ENCODE assay signal across 18 cellular contexts in genomic region chr5:180643191-180643851, GRCh38. TPM values are rescaled to one million over a fixed set of nuclear protein-coding genes. Genes with fewer than 3 reads are reported as not detected.
A peak's percentile ranks its signal among the peaks of the same experiment; 100 is the strongest.
DNase-seq lines count a peak whose midpoint lies in the region; ATAC-seq and TF ChIP-seq lines count a peak whose summit lies in the region.
"Had no signal": no experiment of that assay in that cellular context is flagged by ENCODE, and none has a peak within 500 bp of the region (broad histone marks: within the 10 kb centered on the region; RNA-seq: fewer than 3 reads in every experiment).

No MANE protein-coding gene starts in this region.

- H4K20me1 ChIP-seq in hepatocyte (ENCODE audit: insufficient read depth, poor library complexity, severe bottlenecking), result no peaks in the 10 kb centered on the region

- H3K27me3 ChIP-seq in H7 (ENCODE audit: control insufficient read depth, insufficient read depth, low read length) (peaks cover 11% of the 10 kb centered on the region), hepatocyte (peaks cover 28% of the 10 kb centered on the region), neuronal stem cell (ENCODE audit: control insufficient read depth in 3 of 3, insufficient read depth in 3 of 3, low read depth in 1 of 3, low read length in 3 of 3) (peaks cover 2 to 71% (median 12%) of the 10 kb centered on the region in 3 experiments)

- no peak overlapping the region for H4K91ac ChIP-seq in neuronal stem cell (ENCODE audit: low read depth, low read length, poor library complexity)

- H3K4me1 ChIP-seq in hepatocyte (ENCODE audit: insufficient read depth), result no peaks in the 10 kb centered on the region
- peaks cover 0 to 1% of the 10 kb centered on the region in 2 donors for H3K4me1 ChIP-seq in neuronal stem cell (ENCODE audit: control insufficient read depth in 2 of 2, insufficient read depth in 1 of 2, low read depth in 1 of 2, low read length in 2 of 2)
- H3K4me1 ChIP-seq: Caco-2 had no signal

- H3K14ac ChIP-seq in neuronal stem cell (ENCODE audit: low read length), result peak overlapping the region; percentile 17

- no peaks in the 10 kb centered on the region for H3K9me2 ChIP-seq in hepatocyte (replicated peaks; ENCODE audit: insufficient read depth)

- peaks cover 3% of the 10 kb centered on the region for H3K79me1 ChIP-seq in neuronal stem cell (ENCODE audit: low read depth, low read length)

- peak; percentile 1 for DNase-seq in activated T-cell treated with anti-CD3 and anti-CD28 coated beads, Interleukin-2, amount 50 U/mL, for 24 hours
- no peak for DNase-seq in activated T-cell treated with anti-CD3 and anti-CD28 coated beads, Interleukin-2, amount 50 U/mL, for 4 hours
- peak; percentile 64 for DNase-seq in H7
- peak; percentile 2 for DNase-seq in hepatocyte (ENCODE audit: low spot score)
- no peak for DNase-seq in neuronal stem cell (ENCODE audit: low spot score)
- DNase-seq in CD1c-positive myeloid dendritic cell (ENCODE audit: extremely low spot score), result no peak
- no peak for DNase-seq in NCI-H748 (lab: John Stamatoyannopoulos, UW; ENCODE audit: unreplicated experiment)
- DNase-seq: NCI-H2227 treated with DMSO at 0.1 percent for 48 hours; NCI-H526; NK-92 treated with Interleukin-12 subunit alpha and Interleukin-12 subunit beta, amount 100 ng/mL, for 24 hours; OCI-M1 had no signal

- H3K9me3 ChIP-seq in hepatocyte (ENCODE audit: low read depth), result no peaks in the 10 kb centered on the region
- no peaks in the 10 kb centered on the region for H3K9me3 ChIP-seq in neuronal stem cell (replicated peaks in 1 of 2; ENCODE audit: control insufficient read depth in 2 of 2, insufficient read depth in 1 of 2, low read depth in 1 of 2, low read length in 2 of 2)
- H3K9me3 ChIP-seq: Caco-2 had no signal

- no peak overlapping the region for H3K27ac ChIP-seq in hepatocyte
- no peak overlapping the region for H3K27ac ChIP-seq in neuronal stem cell (replicated peaks; ENCODE audit: low read length)
- H3K27ac ChIP-seq: HL-60, RWPE1 had no signal

- H3K4me2 ChIP-seq in hepatocyte (no peak overlapping the region), neuronal stem cell (ENCODE audit: insufficient read depth, low read length, poor library complexity, severe bottlenecking) (no peak overlapping the region)

- no peak overlapping the region for H3K4me3 Mint-ChIP-seq in activated T-cell treated with anti-CD3 and anti-CD28 coated beads, Interleukin-2, amount 50 U/mL, for 24 hours
- H3K4me3 Mint-ChIP-seq in activated T-cell treated with anti-CD3 and anti-CD28 coated beads, Interleukin-2, amount 50 U/mL, for 4 hours, result no peak overlapping the region

- TF ChIP-seq CTCF in hepatocyte (IDR thresholded peaks at IDR 0.05; ENCODE audit: poor library complexity), result no peak

- H2BK5ac ChIP-seq in neuronal stem cell (ENCODE audit: low read length), result no peak overlapping the region

- H3K9me3 Mint-ChIP-seq in activated T-cell treated with anti-CD3 and anti-CD28 coated beads, Interleukin-2, amount 50 U/mL, for 24 hours, result no peaks in the 10 kb centered on the region
- no peaks in the 10 kb centered on the region for H3K9me3 Mint-ChIP-seq in activated T-cell treated with anti-CD3 and anti-CD28 coated beads, Interleukin-2, amount 50 U/mL, for 4 hours

- H3K36me3 Mint-ChIP-seq in activated T-cell treated with anti-CD3 and anti-CD28 coated beads, Interleukin-2, amount 50 U/mL, for 24 hours (ENCODE audit: low read depth), result no peaks in the 10 kb centered on the region
- H3K36me3 Mint-ChIP-seq in activated T-cell treated with anti-CD3 and anti-CD28 coated beads, Interleukin-2, amount 50 U/mL, for 4 hours (ENCODE audit: insufficient read depth), result no peaks in the 10 kb centered on the region
- H3K36me3 Mint-ChIP-seq: CD14-positive monocyte had no signal

- H3K23ac ChIP-seq in neuronal stem cell (ENCODE audit: low read depth, low read length, poor library complexity), result peak overlapping the region; percentile 47

- peaks cover under 1% of the 10 kb centered on the region for H3K4me1 Mint-ChIP-seq in activated T-cell treated with anti-CD3 and anti-CD28 coated beads, Interleukin-2, amount 50 U/mL, for 24 hours (ENCODE audit: low read depth)
- peaks cover under 1% of the 10 kb centered on the region for H3K4me1 Mint-ChIP-seq in activated T-cell treated with anti-CD3 and anti-CD28 coated beads, Interleukin-2, amount 50 U/mL, for 4 hours (ENCODE audit: low read depth)
- H3K4me1 Mint-ChIP-seq: CD14-positive monocyte had no signal

- 71% methylated on average over 17 of the region's 17 CpGs for WGBS in hepatocyte (ENCODE audit: low lambda C conversion rate, missing lambda C conversion rate)
- WGBS in neuronal stem cell (ENCODE audit: extremely low coverage in 2 of 2, insufficient read length in 2 of 2, insufficient replicate concordance in 1 of 2), 2 donors, result no CpG with 5 or more reads among the region's 17 CpGs

- H3K4ac ChIP-seq in neuronal stem cell (ENCODE audit: low read length), result peak overlapping the region; percentile 27

- H3K27me3 Mint-ChIP-seq in activated T-cell treated with anti-CD3 and anti-CD28 coated beads, Interleukin-2, amount 50 U/mL, for 24 hours, result peaks cover 18% of the 10 kb centered on the region
- peaks cover 17% of the 10 kb centered on the region for H3K27me3 Mint-ChIP-seq in activated T-cell treated with anti-CD3 and anti-CD28 coated beads, Interleukin-2, amount 50 U/mL, for 4 hours (ENCODE audit: low read depth)

- peak overlapping the region; percentile 64 for H3K18ac ChIP-seq in neuronal stem cell (ENCODE audit: low read length)

- H2AFZ ChIP-seq in hepatocyte (no peak overlapping the region), neuronal stem cell (ENCODE audit: low read length) (no peak overlapping the region)

- H3K4me3 ChIP-seq in H7 (ENCODE audit: insufficient read depth, low read depth, low read length) (no peak overlapping the region), hepatocyte (no peak overlapping the region), neuronal stem cell (ENCODE audit: low read length in 2 of 2) (no peak overlapping the region)
- H3K4me3 ChIP-seq: K562 had no signal

- no peaks in the 10 kb centered on the region for H3K36me3 ChIP-seq in H7 (replicated peaks; ENCODE audit: control insufficient read depth, insufficient read depth, low read length)
- H3K36me3 ChIP-seq in hepatocyte (replicated peaks; ENCODE audit: insufficient read depth, low read depth), result no peaks in the 10 kb centered on the region
- no peaks in the 10 kb centered on the region for H3K36me3 ChIP-seq in neuronal stem cell (replicated peaks in 1 of 2; ENCODE audit: control insufficient read depth in 2 of 2, insufficient read depth in 2 of 2, low read length in 2 of 2)

- peak overlapping the region; percentile 17 for H4K8ac ChIP-seq in neuronal stem cell (ENCODE audit: low read depth, low read length)

- no peak for ATAC-seq in activated T-cell treated with anti-CD3 and anti-CD28 coated beads, Interleukin-2, amount 50 U/mL, for 4 hours
- ATAC-seq in GM19463 (IDR thresholded peaks at IDR 0.05; ENCODE audit: unreplicated experiment), result no peak
- ATAC-seq: HCT116, K562 had no signal

- no peak overlapping the region for H2BK120ac ChIP-seq in neuronal stem cell (ENCODE audit: low read depth, low read length)

- no peak overlapping the region for H3K27ac Mint-ChIP-seq in activated T-cell treated with anti-CD3 and anti-CD28 coated beads, Interleukin-2, amount 50 U/mL, for 24 hours
- H3K27ac Mint-ChIP-seq: CD14-positive monocyte had no signal

- H2BK15ac ChIP-seq in neuronal stem cell (ENCODE audit: low read length), result no peak overlapping the region

- H3K9ac ChIP-seq in neuronal stem cell (ENCODE audit: low read depth, low read length, poor library complexity), result no peak overlapping the region

- H2AK5ac ChIP-seq in neuronal stem cell (ENCODE audit: low read depth, low read length), result peak overlapping the region; percentile 19

- H2BK12ac ChIP-seq in neuronal stem cell (ENCODE audit: low read length), result no peak overlapping the region

- no peaks in the 10 kb centered on the region for H3K79me2 ChIP-seq in hepatocyte

RNA-seq across cellular contexts. Expression of gene FLT4, which starts 6.1 kb away (rescaled TPM):
- total RNA-seq in activated T-cell treated with anti-CD3 and anti-CD28 coated beads, Interleukin-2, amount 50 U/mL, for 4 hours, result 1 to 10 TPM; 1.2 to 1.8 (median 1.6) TPM
- total RNA-seq in H7 (2014; rRNA removed; shearing (Covaris generic)), result 7.2 and 13.8 TPM in 2 replicates
- 0.90 and 2.2 TPM in 2 replicates for total RNA-seq in hepatocyte
- polyA plus RNA-seq in hepatocyte, result 0.83 and 1.3 TPM in 2 replicates
- polyA plus RNA-seq in neuronal stem cell (2013, experiment 1 of 2), result 5.4 TPM
- 5.5 TPM for polyA plus RNA-seq in neuronal stem cell (2013, experiment 2 of 2)
- total RNA-seq: Caco-2 had no signal
- polyA plus RNA-seq: CD14-positive monocyte had no signal

RNA-seq across cellular contexts. Expression of gene SCGB3A1, which starts 52.0 kb away (rescaled TPM):
- total RNA-seq in activated T-cell treated with anti-CD3 and anti-CD28 coated beads, Interleukin-2, amount 50 U/mL, for 4 hours, result under 1 TPM in 1 of 3 donors, not detected in 2; 0.55 TPM
- total RNA-seq in H7 (2014; rRNA removed; shearing (Covaris generic)), result not detected in 2 replicates
- not detected in 2 replicates for total RNA-seq in hepatocyte
- polyA plus RNA-seq in hepatocyte, result not detected in 2 replicates
- polyA plus RNA-seq in neuronal stem cell (2013, experiment 1 of 2), result 0.75 TPM
- 0.66 TPM for polyA plus RNA-seq in neuronal stem cell (2013, experiment 2 of 2)
- total RNA-seq: Caco-2 had no signal
- polyA plus RNA-seq: K562 had no signal

Comparison
In these comparisons a context has a peak if more than half of its experiments do, and no peak if none do; other contexts are left out.
1. DNase-seq: peak in activated T-cell treated with anti-CD3 and anti-CD28 coated beads, Interleukin-2, amount 50 U/mL, for 24 hours (single experiment), H7 (single experiment) and hepatocyte (single experiment); none in activated T-cell treated with anti-CD3 and anti-CD28 coated beads, Interleukin-2, amount 50 U/mL, for 4 hours (single experiment), neuronal stem cell (single experiment), CD1c-positive myeloid dendritic cell (single experiment) and NCI-H748 (single experiment).